ENCODE assay signal across 1 cellular context in genomic region chr9:135480071-135480941, GRCh38.
TF ChIP-seq lines count a peak whose summit lies in the region.

No MANE protein-coding gene starts in this region.

TF ChIP-seq in K562, 482 proteins besides CTCF, POLR2A, EP300 and RAD21 (continued from another document and continues in another):
- 0 out of 4 replicates have a peak, but pooled peaks of 1 of the 2 experiments have one; percentile 42 for TF ChIP-seq MNT (conservative IDR thresholded peaks at IDR 0.05)
- TF ChIP-seq ZNF282 (CRISPR knock-in tag; IDR thresholded peaks at IDR 0.05): no peak
- no peak for TF ChIP-seq ARID3A (IDR thresholded peaks at IDR 0.05; ENCODE audit: borderline replicate concordance, low read depth, low read length)
- no peak for TF ChIP-seq SREBF2 (CRISPR knock-in tag; IDR thresholded peaks at IDR 0.05)
- peak; percentile 49; the same call in 1 of the 2 replicates for TF ChIP-seq CTBP1 (IDR thresholded peaks at IDR 0.05; ENCODE audit: borderline replicate concordance)
- no peak for TF ChIP-seq TCFL5 (CRISPR knock-in tag; conservative IDR thresholded peaks at IDR 0.05)
- TF ChIP-seq ZNF785 (CRISPR knock-in tag; IDR thresholded peaks at IDR 0.05): no peak
- no peak for TF ChIP-seq ZNF707 (CRISPR knock-in tag; conservative IDR thresholded peaks at IDR 0.05)
- TF ChIP-seq GTF2B (IDR thresholded peaks at IDR 0.05; ENCODE audit: extremely low read depth, insufficient read length): no peak
- TF ChIP-seq SRSF3 (IDR thresholded peaks at IDR 0.05; ENCODE audit: insufficient read depth, low read length): no peak
- TF ChIP-seq ZFP1 (CRISPR knock-in tag; IDR thresholded peaks at IDR 0.05): no peak
- TF ChIP-seq HMG20A (CRISPR knock-in tag; conservative IDR thresholded peaks at IDR 0.05): no peak
- no peak for TF ChIP-seq TARDBP (IDR thresholded peaks at IDR 0.05)
- TF ChIP-seq THRA (IDR thresholded peaks at IDR 0.05): no peak
- no peak for TF ChIP-seq ZFP36 (IDR thresholded peaks at IDR 0.05; ENCODE audit: low read depth, low read length, partially characterized antibody)
- TF ChIP-seq ATF7 (IDR thresholded peaks at IDR 0.05): no peak
- peak; percentile 26 for TF ChIP-seq FIP1L1 (IDR thresholded peaks at IDR 0.05; ENCODE audit: low read depth, low read length, poor library complexity, severe bottlenecking)
- no peak for TF ChIP-seq ATF4 (CRISPR knock-in tag; IDR thresholded peaks at IDR 0.05)
- TF ChIP-seq HDAC8 (tag; IDR thresholded peaks at IDR 0.05): no peak
- TF ChIP-seq RB1 (IDR thresholded peaks at IDR 0.05; ENCODE audit: low read depth): no peak
- TF ChIP-seq ELK3 (CRISPR knock-in tag; IDR thresholded peaks at IDR 0.05): no peak
- TF ChIP-seq BRF1 (IDR thresholded peaks at IDR 0.05; ENCODE audit: borderline replicate concordance, extremely low read depth, insufficient read length): no peak
- no peak for TF ChIP-seq RUNX1 (IDR thresholded peaks at IDR 0.05; ENCODE audit: low read depth)
- TF ChIP-seq SMARCC2 (IDR thresholded peaks at IDR 0.05; ENCODE audit: low read depth): no peak
- no peak for TF ChIP-seq STAT6 (CRISPR knock-in tag; IDR thresholded peaks at IDR 0.05)
- no peak for TF ChIP-seq ZNF780A (CRISPR knock-in tag; IDR thresholded peaks at IDR 0.05)
- no peak for TF ChIP-seq ZNF431 (CRISPR knock-in tag; IDR thresholded peaks at IDR 0.05)
- no peak for TF ChIP-seq ZC3H11A (IDR thresholded peaks at IDR 0.05; ENCODE audit: low read depth, low read length)
- TF ChIP-seq HDGF (IDR thresholded peaks at IDR 0.05): no peak
- TF ChIP-seq RBM15 (IDR thresholded peaks at IDR 0.05; ENCODE audit: insufficient read depth, low read length): no peak
- TF ChIP-seq TBP (optimal IDR thresholded peaks at IDR 0.05; ENCODE audit: low read depth, low read length): no peak
- TF ChIP-seq ATF2 (CRISPR knock-in tag; IDR thresholded peaks at IDR 0.05): no peak
- TF ChIP-seq RBM34 (IDR thresholded peaks at IDR 0.05; ENCODE audit: borderline replicate concordance, insufficient read depth, low read length): no peak
- peak in 1 of 2 experiments; percentile 15 for TF ChIP-seq E2F6 (IDR thresholded peaks at IDR 0.05; ENCODE audit: borderline replicate concordance in 1 of 2, extremely low read depth in 1 of 2, insufficient read depth in 1 of 2, insufficient read length in 1 of 2, low read depth in 1 of 2, low read length in 1 of 2, poor library complexity in 1 of 2, severe bottlenecking in 1 of 2)
- no peak for TF ChIP-seq TCF3 (CRISPR knock-in tag; IDR thresholded peaks at IDR 0.05)
- no peak for TF ChIP-seq ZNF609 (CRISPR knock-in tag; IDR thresholded peaks at IDR 0.05; ENCODE audit: borderline replicate concordance)
- TF ChIP-seq ZNF655 (CRISPR knock-in tag; IDR thresholded peaks at IDR 0.05): no peak
- TF ChIP-seq FOXM1 (IDR thresholded peaks at IDR 0.05; ENCODE audit: low read depth): no peak
- no peak for TF ChIP-seq FOXM1 (CRISPR knock-in tag; IDR thresholded peaks at IDR 0.05; ENCODE audit: low read depth)
- TF ChIP-seq ZNF324 (CRISPR knock-in tag; IDR thresholded peaks at IDR 0.05): no peak
- TF ChIP-seq XRCC3 (IDR thresholded peaks at IDR 0.05): no peak
- peak; percentile 10 for TF ChIP-seq NEUROD1 (IDR thresholded peaks at IDR 0.05; ENCODE audit: borderline replicate concordance, low read depth, low read length, partially characterized antibody)
- TF ChIP-seq MTA3 (IDR thresholded peaks at IDR 0.05; ENCODE audit: borderline replicate concordance): 0 out of 2 replicates have a peak, but pooled peaks have one; percentile 46
- no peak for TF ChIP-seq TCF7 (IDR thresholded peaks at IDR 0.05; ENCODE audit: borderline replicate concordance)
- no peak for TF ChIP-seq MLX (CRISPR knock-in tag; conservative IDR thresholded peaks at IDR 0.05)
